Comparison of ENCODE assay signal across 10 cellular contexts in the genomic region with DNA sequence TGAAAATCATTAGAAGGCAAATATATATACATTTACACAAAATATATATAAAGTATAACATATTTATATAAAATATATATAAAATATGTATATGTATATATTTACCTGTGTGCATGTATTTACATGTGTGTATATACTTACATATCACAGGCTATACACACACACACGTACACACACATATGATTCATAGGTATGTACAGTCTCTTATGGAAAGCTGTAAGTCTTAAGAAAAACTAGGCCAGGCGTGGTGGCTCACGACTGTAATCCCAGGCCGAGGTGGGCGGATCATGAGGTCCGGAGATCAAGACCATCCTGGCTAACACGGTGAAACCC. TPM values are rescaled to one million over a fixed set of nuclear protein-coding genes. Genes with fewer than 3 reads are reported as not detected.
DNase-seq lines count a peak whose midpoint lies in the region; ATAC-seq and TF ChIP-seq lines count a peak whose summit lies in the region.
"Had no signal": no experiment of that assay in that cellular context is flagged by ENCODE, and none has a peak within 500 bp of the region (broad histone marks: within the 10 kb centered on the region; RNA-seq: fewer than 3 reads in every experiment).

No MANE protein-coding gene starts in this region.

- peaks cover 13% of the 10 kb centered on the region for H3K4me1 ChIP-seq in fibroblast of lung (ENCODE audit: control insufficient read depth, extremely low read depth, insufficient read depth, low read length)

- H2AFZ ChIP-seq in fibroblast of lung (ENCODE audit: low read length) = no peak overlapping the region

- no peak overlapping the region for H3K4me2 ChIP-seq in fibroblast of lung (ENCODE audit: extremely low read depth, insufficient read depth, low read length)

- peaks cover 22% of the 10 kb centered on the region for H3K36me3 Mint-ChIP-seq in T-helper 1 cell treated with Interleukin-12 subunit alpha and Interleukin-12 subunit beta and Interleukin-4 antibody, amounts not matched to agents 30 μg/mL and 1 μg/mL, for 36 hours (ENCODE audit: low read depth)
- peaks cover 24% of the 10 kb centered on the region for H3K36me3 Mint-ChIP-seq in stimulated activated memory B cell treated with anti-CD40 and anti-IgM and Interleukin-4, amounts not matched to agents 10 μg/mL and 1 μg/mL and 100 μg/mL, for 72 hours

- H3K36me3 ChIP-seq in fibroblast of lung (ENCODE audit: control insufficient read depth, insufficient read depth, low read length) = no peaks in the 10 kb centered on the region

- H3K9ac ChIP-seq in fibroblast of lung (ENCODE audit: insufficient read depth, low read length) = no peak overlapping the region

- H3K4me3 Mint-ChIP-seq in T-helper 1 cell treated with Interleukin-12 subunit alpha and Interleukin-12 subunit beta and Interleukin-4 antibody, amounts not matched to agents 30 μg/mL and 1 μg/mL, for 36 hours = peak overlapping the region; percentile 67
- H3K4me3 Mint-ChIP-seq in stimulated activated memory B cell treated with anti-CD40 and anti-IgM and Interleukin-4, amounts not matched to agents 10 μg/mL and 1 μg/mL and 100 μg/mL, for 72 hours = no peak overlapping the region

- H3K4me3 ChIP-seq in fibroblast of lung (replicated peaks in 1 of 4; ENCODE audit: control extremely low read depth in 1 of 4, insufficient read depth in 1 of 4, low read depth in 3 of 4, low read length in 4 of 4) = no peak overlapping the region

- H3K27ac ChIP-seq in VCaP (peak overlapping the region; percentile 64), fibroblast of lung (ENCODE audit: insufficient read depth, low read length) (peak overlapping the region; percentile 69)

- peak overlapping the region; percentile 98 for H3K27ac Mint-ChIP-seq in T-helper 1 cell treated with Interleukin-12 subunit alpha and Interleukin-12 subunit beta and Interleukin-4 antibody, amounts not matched to agents 30 μg/mL and 1 μg/mL, for 36 hours
- H3K27ac Mint-ChIP-seq in stimulated activated memory B cell treated with anti-CD40 and anti-IgM and Interleukin-4, amounts not matched to agents 10 μg/mL and 1 μg/mL and 100 μg/mL, for 72 hours = peak overlapping the region; percentile 83

- peaks cover 46% of the 10 kb centered on the region for H3K4me1 Mint-ChIP-seq in T-helper 1 cell treated with Interleukin-12 subunit alpha and Interleukin-12 subunit beta and Interleukin-4 antibody, amounts not matched to agents 30 μg/mL and 1 μg/mL, for 36 hours (ENCODE audit: low read depth)
- peaks cover 35% of the 10 kb centered on the region for H3K4me1 Mint-ChIP-seq in stimulated activated memory B cell treated with anti-CD40 and anti-IgM and Interleukin-4, amounts not matched to agents 10 μg/mL and 1 μg/mL and 100 μg/mL, for 72 hours

- H3K9me3 ChIP-seq in fibroblast of lung (ENCODE audit: control insufficient read depth, insufficient read depth, low read depth, low read length) = no peaks in the 10 kb centered on the region

- H3K9me3 Mint-ChIP-seq in T-helper 1 cell treated with Interleukin-12 subunit alpha and Interleukin-12 subunit beta and Interleukin-4 antibody, amounts not matched to agents 30 μg/mL and 1 μg/mL, for 36 hours = no peaks in the 10 kb centered on the region
- H3K9me3 Mint-ChIP-seq in stimulated activated memory B cell treated with anti-CD40 and anti-IgM and Interleukin-4, amounts not matched to agents 10 μg/mL and 1 μg/mL and 100 μg/mL, for 72 hours = no peaks in the 10 kb centered on the region

- H4K20me1 ChIP-seq in fibroblast of lung (ENCODE audit: control insufficient read depth, extremely low read depth, insufficient read depth, low read length) = no peaks in the 10 kb centered on the region

- no peaks in the 10 kb centered on the region for H3K27me3 ChIP-seq in fibroblast of lung (ENCODE audit: control insufficient read depth, insufficient read depth, low read length)

- TF ChIP-seq CTCF in VCaP (conservative IDR thresholded peaks at IDR 0.05) (no peak), fibroblast of lung (conservative IDR thresholded peaks at IDR 0.05 in 1 of 2, IDR thresholded peaks at IDR 0.05 in 1 of 2; ENCODE audit: low read depth in 1 of 2, low read length in 2 of 2) (no peak)

- DNase-seq in T-helper 1 cell (no peak), fibroblast of lung (ENCODE audit: low read depth in 2 of 2) (no peak), HT-29 (ENCODE audit: low spot score) (no peak)
- DNase-seq: MV-4-11, NCI-H526 treated with DMSO at 0.1 percent for 48 hours had no signal

- no peaks in the 10 kb centered on the region for H3K27me3 Mint-ChIP-seq in T-helper 1 cell treated with Interleukin-12 subunit alpha and Interleukin-12 subunit beta and Interleukin-4 antibody, amounts not matched to agents 30 μg/mL and 1 μg/mL, for 36 hours (ENCODE audit: low read depth)
- no peaks in the 10 kb centered on the region for H3K27me3 Mint-ChIP-seq in stimulated activated memory B cell treated with anti-CD40 and anti-IgM and Interleukin-4, amounts not matched to agents 10 μg/mL and 1 μg/mL and 100 μg/mL, for 72 hours

- no peak for ATAC-seq in stimulated activated memory B cell treated with anti-CD40 and anti-IgM and Interleukin-4, amounts not matched to agents 10 μg/mL and 1 μg/mL and 100 μg/mL, for 72 hours
- ATAC-seq in GM18502 (IDR thresholded peaks at IDR 0.05; ENCODE audit: poor library complexity, unreplicated experiment) (no peak), GM21526 (IDR thresholded peaks at IDR 0.05; ENCODE audit: low FRiP score, unreplicated experiment) (no peak)

- H3K79me2 ChIP-seq in fibroblast of lung (ENCODE audit: control insufficient read depth, insufficient read depth, low read length) = peaks cover 60% of the 10 kb centered on the region

RNA-seq across cellular contexts. Expression of gene TOM1L2, which starts 14.7 kb away (rescaled TPM):
- total RNA-seq in fibroblast of lung = 15.7 and 33.9 TPM in 2 replicates
- 35.9 and 47.4 TPM in 2 replicates for polyA plus RNA-seq in fibroblast of lung
- polyA plus RNA-seq in fibroblast of lung (2012) = 34.3 and 40.2 TPM in 2 replicates
- 92.9 and 100 TPM in 2 replicates for polyA minus RNA-seq in fibroblast of lung (ENCODE audit: low replicate concordance)
- 5.9 and 8.8 TPM in 2 replicates for total RNA-seq in HT-29 (2014; rRNA removed; shearing (Covaris generic))

RNA-seq across cellular contexts. Expression of gene DRC3, which starts 15.1 kb away (rescaled TPM):
- 0.26 and 0.33 TPM in 2 replicates for total RNA-seq in fibroblast of lung
- 0.27 and 0.37 TPM in 2 replicates for polyA plus RNA-seq in fibroblast of lung
- polyA plus RNA-seq in fibroblast of lung (2012) = 1.1 and 1.6 TPM in 2 replicates
- polyA minus RNA-seq in fibroblast of lung (ENCODE audit: low replicate concordance) = not detected in 2 replicates
- total RNA-seq in HT-29 (2014; rRNA removed; shearing (Covaris generic)) = 0.03 and 0.78 TPM in 2 replicates
